9 cellular contexts compared by ENCODE assay signal in genomic region chr4:40325406-40326019, GRCh38. TPM values are rescaled to one million over a fixed set of nuclear protein-coding genes. Genes with fewer than 3 reads are reported as not detected.
DNase-seq lines count a peak whose midpoint lies in the region; ATAC-seq and TF ChIP-seq lines count a peak whose summit lies in the region.
"Had no signal": no experiment of that assay in that cellular context is flagged by ENCODE, and none has a peak within 500 bp of the region (broad histone marks: within the 10 kb centered on the region; RNA-seq: fewer than 3 reads in every experiment).

No MANE protein-coding gene starts in this region.

- ATAC-seq in GM19438 (IDR thresholded peaks at IDR 0.05; ENCODE audit: low read depth, unreplicated experiment) (peak; percentile 95), HG03457 (IDR thresholded peaks at IDR 0.05; ENCODE audit: unreplicated experiment) (peak; percentile 80)

- peak; percentile 93 for TF ChIP-seq RAD21 in neural cell (conservative IDR thresholded peaks at IDR 0.05)

- DNase-seq in Calu3: peak; percentile 41
- DNase-seq in NCI-H526 (lab: John Stamatoyannopoulos, UW): peak; percentile 3 to 79
- peak; percentile 69 for DNase-seq in activated CD4-positive, alpha-beta memory T cell treated with anti-CD3 and anti-CD28 coated beads, Interleukin-2, amount 10 ng/mL, durations not matched to agents 7 days and 5 days
- peak; percentile 77 for DNase-seq in epithelial cell of esophagus (ENCODE audit: low read depth)
- no peak for DNase-seq in NCI-H1048 (lab: John Stamatoyannopoulos, UW)

- H3K4me3 ChIP-seq in epithelial cell of esophagus (ENCODE audit: low read length) (no peak overlapping the region), neural cell (ENCODE audit: low read length) (no peak overlapping the region)

- CTCF ChIA-PET in Calu3 (lab: Charles Lee): interaction anchor here (0.5 to 0.7 kb wide), 3 partner anchors 9 to 176 kb away, joined by 3 to 9 read pairs (median 5); no protein-coding TSS in a partner anchor
- CTCF ChIA-PET in activated CD4-positive, alpha-beta memory T cell treated with anti-CD3 and anti-CD28 coated beads, Interleukin-2, amount 10 ng/mL, durations not matched to agents 7 days and 5 days (lab: Charles Lee): interaction anchor here (0.5 to 3.4 kb wide), 55 partner anchors 8 to 1048 kb away, joined by 3 to 63 read pairs (median 4); partner anchors contain the start of genes CHRNA9, N4BP2 and PDS5A

- no peaks in the 10 kb centered on the region for H3K9me2 ChIP-seq in neural cell (ENCODE audit: insufficient read depth, low read length)

- peak overlapping the region; percentile 79 for H3K27ac ChIP-seq in neural cell (ENCODE audit: low read length)

- no peak overlapping the region for H3K4me3 Mint-ChIP-seq in Calu3 (ENCODE audit: low read depth, unreplicated experiment)
- no peak overlapping the region for H3K4me3 Mint-ChIP-seq in activated CD4-positive, alpha-beta memory T cell treated with anti-CD3 and anti-CD28 coated beads, Interleukin-2, amount 10 ng/mL, durations not matched to agents 7 days and 5 days

- no peaks in the 10 kb centered on the region for H3K27me3 ChIP-seq in neural cell (ENCODE audit: insufficient read depth, low read depth, low read length)

- H3K4me1 Mint-ChIP-seq in Calu3 (ENCODE audit: low read depth, unreplicated experiment): no peaks in the 10 kb centered on the region
- H3K4me1 Mint-ChIP-seq in activated CD4-positive, alpha-beta memory T cell treated with anti-CD3 and anti-CD28 coated beads, Interleukin-2, amount 10 ng/mL, durations not matched to agents 7 days and 5 days: peaks cover 18% of the 10 kb centered on the region

- no peak for TF ChIP-seq EP300 in neural cell (conservative IDR thresholded peaks at IDR 0.05; ENCODE audit: poor library complexity, severe bottlenecking)

- H4K20me1 ChIP-seq in neural cell (ENCODE audit: insufficient read depth): no peaks in the 10 kb centered on the region

- no peaks in the 10 kb centered on the region for H3K9me3 Mint-ChIP-seq in Calu3 (ENCODE audit: low read depth, unreplicated experiment)
- no peaks in the 10 kb centered on the region for H3K9me3 Mint-ChIP-seq in activated CD4-positive, alpha-beta memory T cell treated with anti-CD3 and anti-CD28 coated beads, Interleukin-2, amount 10 ng/mL, durations not matched to agents 7 days and 5 days

- H3K79me2 ChIP-seq in neural cell (replicated peaks; ENCODE audit: insufficient read depth, low read length): no peaks in the 10 kb centered on the region

- no peak overlapping the region for H3K27ac Mint-ChIP-seq in Calu3 (ENCODE audit: unreplicated experiment)
- H3K27ac Mint-ChIP-seq in activated CD4-positive, alpha-beta memory T cell treated with anti-CD3 and anti-CD28 coated beads, Interleukin-2, amount 10 ng/mL, durations not matched to agents 7 days and 5 days: no peak overlapping the region

- H3K27me3 Mint-ChIP-seq in Calu3 (ENCODE audit: unreplicated experiment): no peaks in the 10 kb centered on the region
- H3K27me3 Mint-ChIP-seq in activated CD4-positive, alpha-beta memory T cell treated with anti-CD3 and anti-CD28 coated beads, Interleukin-2, amount 10 ng/mL, durations not matched to agents 7 days and 5 days: peaks cover 2% of the 10 kb centered on the region

- H3K9ac ChIP-seq in neural cell (ENCODE audit: low read length): peak overlapping the region; percentile 59

- peak overlapping the region; percentile 30 for H2AFZ ChIP-seq in neural cell (ENCODE audit: low read depth, low read length)

- TF ChIP-seq CTCF in Calu3 (IDR thresholded peaks at IDR 0.05; ENCODE audit: unreplicated experiment) (no peak), epithelial cell of esophagus (IDR thresholded peaks at IDR 0.05; ENCODE audit: insufficient read depth, low read depth, low read length, missing control alignments) (peak; percentile 98), neural cell (IDR thresholded peaks at IDR 0.05; ENCODE audit: poor library complexity, severe bottlenecking) (peak; percentile 95)

- no peak overlapping the region for H3K4me2 ChIP-seq in neural cell (ENCODE audit: low read length)

- no TSS peak for BruUV-seq in Calu3 (replicated peaks; lab: Mats Ljungman, UMichigan)

- intact Hi-C loops in Calu3 (cut with micrococcal nuclease; ENCODE audit: unreplicated experiment): no loop called here

- H3K9me3 ChIP-seq in neural cell (ENCODE audit: low read length): no peaks in the 10 kb centered on the region

- no peaks in the 10 kb centered on the region for H3K36me3 ChIP-seq in neural cell (ENCODE audit: insufficient read depth, low read length)

- no peaks in the 10 kb centered on the region for H3F3A ChIP-seq in neural cell (ENCODE audit: insufficient read depth, low read length, poor library complexity, severe bottlenecking)

- H3K36me3 Mint-ChIP-seq in Calu3 (ENCODE audit: insufficient read depth, unreplicated experiment): no peaks in the 10 kb centered on the region
- no peaks in the 10 kb centered on the region for H3K36me3 Mint-ChIP-seq in activated CD4-positive, alpha-beta memory T cell treated with anti-CD3 and anti-CD28 coated beads, Interleukin-2, amount 10 ng/mL, durations not matched to agents 7 days and 5 days (ENCODE audit: low read depth)

- POLR2A ChIA-PET in activated CD4-positive, alpha-beta memory T cell treated with anti-CD3 and anti-CD28 coated beads, Interleukin-2, amount 10 ng/mL, durations not matched to agents 7 days and 5 days (lab: Charles Lee): interaction anchor here (0.6 to 2.3 kb wide), 11 partner anchors 8 to 430 kb away, joined by 3 to 9 read pairs (median 3); partner anchors contain the start of gene N4BP2

TF ChIP-seq in neural cell, 6 proteins besides CTCF, POLR2A, EP300 and RAD21:
- TF ChIP-seq TAF1 (IDR thresholded peaks at IDR 0.05; ENCODE audit: low read depth) (no peak), SMC3 (conservative IDR thresholded peaks at IDR 0.05; ENCODE audit: poor library complexity) (peak; percentile 96), EZH2 (IDR thresholded peaks at IDR 0.05; ENCODE audit: borderline replicate concordance, insufficient read depth, low read length, poor library complexity, severe bottlenecking) (no peak)

RNA-seq across cellular contexts. Expression of gene CHRNA9, which starts 9.6 kb away (rescaled TPM):
- total RNA-seq in Calu3 (2022): not detected in 2 replicates
- not detected for total RNA-seq in activated CD4-positive, alpha-beta memory T cell treated with anti-CD3 and anti-CD28 coated beads, Interleukin-2, amount 10 ng/mL, durations not matched to agents 7 days and 5 days
- 0.10 TPM in 1 of 2 replicates, not detected in the other for polyA plus RNA-seq in neural cell
- 0.69 and 1.2 TPM in 2 replicates for polyA minus RNA-seq in neural cell
- polyA plus RNA-seq: adipose tissue had no signal
